Comparison of ENCODE assay signal across 19 cellular contexts in the genomic region with DNA sequence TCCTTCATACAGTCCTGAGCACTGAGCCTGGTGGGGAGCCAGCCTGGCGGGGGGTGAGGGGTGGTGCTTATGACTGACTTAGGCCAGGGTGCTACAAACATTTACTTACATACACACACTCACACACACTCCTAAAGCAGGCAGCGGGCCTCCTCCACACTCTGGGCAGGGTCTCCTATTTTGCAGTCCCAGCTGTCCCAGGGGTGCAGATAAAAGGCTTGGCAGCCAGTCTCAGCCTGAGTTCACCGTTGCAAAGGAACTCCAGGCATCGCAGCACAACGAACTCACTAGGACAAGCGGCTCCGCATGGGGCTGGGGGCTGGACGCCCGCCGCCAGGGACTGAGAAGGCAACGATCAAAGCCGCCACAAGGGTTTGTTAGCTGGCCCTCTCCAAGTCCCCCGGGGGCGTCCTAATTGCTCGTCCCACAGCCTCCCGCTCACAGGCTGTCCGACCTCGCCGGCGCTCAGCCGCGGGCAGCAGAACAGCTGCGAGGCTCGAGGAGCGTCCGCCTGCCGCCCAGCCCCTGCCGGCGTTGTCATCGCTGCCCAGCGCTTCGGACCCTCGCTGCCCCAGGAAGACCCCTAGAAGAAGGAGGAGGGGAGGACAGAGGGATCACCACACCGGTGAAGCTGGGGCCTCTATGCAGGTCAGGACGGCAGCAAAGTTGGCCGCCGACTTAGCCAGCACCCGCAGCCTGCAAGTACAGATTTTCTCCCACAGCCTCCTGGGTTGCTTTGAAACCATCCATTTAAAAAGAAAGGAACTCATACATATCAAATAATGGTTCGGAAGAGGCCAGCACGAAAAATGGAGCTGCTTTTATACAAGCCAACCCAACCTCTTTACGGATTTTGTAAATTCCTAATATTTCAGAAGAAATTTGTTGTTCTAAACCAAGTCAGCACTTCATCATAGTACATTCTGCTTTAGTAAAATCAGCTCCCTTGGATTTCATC. TPM values are rescaled to one million over a fixed set of nuclear protein-coding genes. Genes with fewer than 3 reads are reported as not detected.
DNase-seq lines count a peak whose midpoint lies in the region; ATAC-seq and TF ChIP-seq lines count a peak whose summit lies in the region.
"Had no signal": no experiment of that assay in that cellular context is flagged by ENCODE, and none has a peak within 500 bp of the region (broad histone marks: within the 10 kb centered on the region; RNA-seq: fewer than 3 reads in every experiment).

No MANE protein-coding gene starts in this region.

- H3K4me1 ChIP-seq in GM23338 (ENCODE audit: insufficient read depth) (peaks cover 84% of the 10 kb centered on the region), iPS-20b (ENCODE audit: insufficient read depth, low read length) (peaks cover 10% of the 10 kb centered on the region)
- H3K4me1 ChIP-seq: BE2C, foreskin keratinocyte, prostate gland had no signal

- H3K79me2 ChIP-seq in GM23338 (replicated peaks; ENCODE audit: insufficient read depth), result no peaks in the 10 kb centered on the region

- peaks cover 54% of the 10 kb centered on the region for H3K4me1 Mint-ChIP-seq in GM23338

- H3K36me3 ChIP-seq in GM23338 (ENCODE audit: insufficient read depth), result no peaks in the 10 kb centered on the region
- no peaks in the 10 kb centered on the region for H3K36me3 ChIP-seq in WERI-Rb-1
- H3K36me3 ChIP-seq in iPS-20b (ENCODE audit: insufficient read depth, low read depth, low read length), result no peaks in the 10 kb centered on the region
- H3K36me3 ChIP-seq: BE2C, prostate gland had no signal

- no peaks in the 10 kb centered on the region; the same call in 1 of the 3 replicates for H3K9me3 Mint-ChIP-seq in GM23338
- H3K9me3 Mint-ChIP-seq: activated naive CD8-positive, alpha-beta T cell treated with anti-CD3 and anti-CD28 coated beads for 36 hours; activated T-cell treated with anti-CD3 and anti-CD28 coated beads, Interleukin-2, amount 50 U/mL, for 24 hours had no signal

- H3K9me3 ChIP-seq in WERI-Rb-1 (ENCODE audit: severe bottlenecking) (no peaks in the 10 kb centered on the region), iPS-20b (ENCODE audit: insufficient read depth, low read depth, low read length) (peaks cover 4% of the 10 kb centered on the region; the same call in 1 of the 2 replicates)
- H3K9me3 ChIP-seq: BE2C, prostate gland had no signal

- peak; percentile 12 for ATAC-seq in GM23338
- no peak for ATAC-seq in HG03565 (IDR thresholded peaks at IDR 0.05; ENCODE audit: unreplicated experiment)
- ATAC-seq: foreskin keratinocyte had no signal

- H3K27ac Mint-ChIP-seq in GM23338, result no peak overlapping the region
- H3K27ac Mint-ChIP-seq: activated naive CD8-positive, alpha-beta T cell treated with anti-CD3 and anti-CD28 coated beads for 36 hours; activated T-cell treated with anti-CD3 and anti-CD28 coated beads, Interleukin-2, amount 50 U/mL, for 24 hours had no signal

- peak overlapping the region; percentile 39 for H3K4me3 Mint-ChIP-seq in GM23338
- H3K4me3 Mint-ChIP-seq: activated naive CD8-positive, alpha-beta T cell treated with anti-CD3 and anti-CD28 coated beads for 36 hours; activated T-cell treated with anti-CD3 and anti-CD28 coated beads, Interleukin-2, amount 50 U/mL, for 24 hours had no signal

- intact Hi-C loops in dorsolateral prefrontal cortex (cut with DNase I), result no loop called here

- peaks cover 40% of the 10 kb centered on the region for H3F3A ChIP-seq in GM23338 (replicated peaks; ENCODE audit: low read depth)

- no peak overlapping the region for H3K9ac ChIP-seq in iPS-20b (ENCODE audit: low read depth, low read length)

- no peak overlapping the region for H3K27ac ChIP-seq in GM23338 (ENCODE audit: low read depth)
- no peak overlapping the region for H3K27ac ChIP-seq in WERI-Rb-1
- no peak overlapping the region for H3K27ac ChIP-seq in iPS-20b (ENCODE audit: low read length)
- H3K27ac ChIP-seq in dorsolateral prefrontal cortex, result peak overlapping the region in 1 of 59 donors; percentile 83
- H3K27ac ChIP-seq: foreskin keratinocyte, prostate gland had no signal

- peaks cover 30% of the 10 kb centered on the region for H4K20me1 ChIP-seq in GM23338 (replicated peaks; ENCODE audit: insufficient read depth)

- DNase-seq in DMS79 (lab: John Stamatoyannopoulos, UW) (peak; percentile 6), GM23338 (ENCODE audit: low spot score) (peak; percentile 84), WERI-Rb-1 (no peak), OCI-M1 (lab: John Stamatoyannopoulos, UW) (no peak), AG20443 (ENCODE audit: low spot score) (no peak), dorsolateral prefrontal cortex (no peak)
- DNase-seq: activated CD4-positive, alpha-beta T cell treated with anti-CD3 and anti-CD28 coated beads, Interleukin-2, amount 50 U/mL, for 1 hour; activated naive CD8-positive, alpha-beta T cell treated with anti-CD3 and anti-CD28 coated beads for 36 hours; activated T-cell treated with anti-CD3 and anti-CD28 coated beads, Interleukin-2, amount 50 U/mL, for 24 hours; BE2C; foreskin keratinocyte; GOT3; NCI-H345 had no signal

- no peak overlapping the region for H2AFZ ChIP-seq in GM23338

- H3K27me3 Mint-ChIP-seq in GM23338 (ENCODE audit: insufficient read depth, low read depth, poor library complexity), result peaks cover 100% of the 10 kb centered on the region

- H3K4me2 ChIP-seq in GM23338, result peak overlapping the region; percentile 80

- H3K9me2 ChIP-seq in GM23338 (ENCODE audit: insufficient read depth), result no peaks in the 10 kb centered on the region

- no peaks in the 10 kb centered on the region for H3K36me3 Mint-ChIP-seq in GM23338 (ENCODE audit: low read depth)
- H3K36me3 Mint-ChIP-seq: activated naive CD8-positive, alpha-beta T cell treated with anti-CD3 and anti-CD28 coated beads for 36 hours had no signal

- H3K27me3 ChIP-seq in GM23338 (ENCODE audit: insufficient read depth) (peaks cover 100% of the 10 kb centered on the region), WERI-Rb-1 (ENCODE audit: insufficient read depth, low read depth, severe bottlenecking) (peaks cover 52% of the 10 kb centered on the region), iPS-20b (ENCODE audit: insufficient read depth, low read length) (peaks cover 100% of the 10 kb centered on the region), dorsolateral prefrontal cortex (peaks cover 47 to 100% (median 97%) of the 10 kb centered on the region in 45 donors)

- TF ChIP-seq CTCF in GM23338 (conservative IDR thresholded peaks at IDR 0.05; ENCODE audit: low read depth in 2 of 2) (no peak), WERI-Rb-1 (IDR thresholded peaks at IDR 0.05; ENCODE audit: low read depth, low read length) (no peak), dorsolateral prefrontal cortex (IDR thresholded peaks at IDR 0.05 in 54 of 56, conservative IDR thresholded peaks at IDR 0.05 in 2 of 56; ENCODE audit: low read depth in 1 of 56, partially characterized antibody in 56 of 56) (no peak)

- H3K4me3 ChIP-seq in GM23338, result peak overlapping the region; percentile 49
- H3K4me3 ChIP-seq in WERI-Rb-1 (ENCODE audit: low read depth, low read length), result peak overlapping the region; percentile 41
- H3K4me3 ChIP-seq in iPS-20b (ENCODE audit: low read length), result peak overlapping the region; percentile 32; the same call in 1 of the 2 replicates
- peak overlapping the region in 1 of 59 donors; percentile 11 for H3K4me3 ChIP-seq in dorsolateral prefrontal cortex
- H3K4me3 ChIP-seq: prostate gland had no signal

TF ChIP-seq in GM23338, 12 proteins besides CTCF, POLR2A, EP300 and RAD21 (continues in another document):
- no peak for TF ChIP-seq ZNF331 (CRISPR knock-in tag; IDR thresholded peaks at IDR 0.05; ENCODE audit: low read depth)
- TF ChIP-seq, protein P1, sequence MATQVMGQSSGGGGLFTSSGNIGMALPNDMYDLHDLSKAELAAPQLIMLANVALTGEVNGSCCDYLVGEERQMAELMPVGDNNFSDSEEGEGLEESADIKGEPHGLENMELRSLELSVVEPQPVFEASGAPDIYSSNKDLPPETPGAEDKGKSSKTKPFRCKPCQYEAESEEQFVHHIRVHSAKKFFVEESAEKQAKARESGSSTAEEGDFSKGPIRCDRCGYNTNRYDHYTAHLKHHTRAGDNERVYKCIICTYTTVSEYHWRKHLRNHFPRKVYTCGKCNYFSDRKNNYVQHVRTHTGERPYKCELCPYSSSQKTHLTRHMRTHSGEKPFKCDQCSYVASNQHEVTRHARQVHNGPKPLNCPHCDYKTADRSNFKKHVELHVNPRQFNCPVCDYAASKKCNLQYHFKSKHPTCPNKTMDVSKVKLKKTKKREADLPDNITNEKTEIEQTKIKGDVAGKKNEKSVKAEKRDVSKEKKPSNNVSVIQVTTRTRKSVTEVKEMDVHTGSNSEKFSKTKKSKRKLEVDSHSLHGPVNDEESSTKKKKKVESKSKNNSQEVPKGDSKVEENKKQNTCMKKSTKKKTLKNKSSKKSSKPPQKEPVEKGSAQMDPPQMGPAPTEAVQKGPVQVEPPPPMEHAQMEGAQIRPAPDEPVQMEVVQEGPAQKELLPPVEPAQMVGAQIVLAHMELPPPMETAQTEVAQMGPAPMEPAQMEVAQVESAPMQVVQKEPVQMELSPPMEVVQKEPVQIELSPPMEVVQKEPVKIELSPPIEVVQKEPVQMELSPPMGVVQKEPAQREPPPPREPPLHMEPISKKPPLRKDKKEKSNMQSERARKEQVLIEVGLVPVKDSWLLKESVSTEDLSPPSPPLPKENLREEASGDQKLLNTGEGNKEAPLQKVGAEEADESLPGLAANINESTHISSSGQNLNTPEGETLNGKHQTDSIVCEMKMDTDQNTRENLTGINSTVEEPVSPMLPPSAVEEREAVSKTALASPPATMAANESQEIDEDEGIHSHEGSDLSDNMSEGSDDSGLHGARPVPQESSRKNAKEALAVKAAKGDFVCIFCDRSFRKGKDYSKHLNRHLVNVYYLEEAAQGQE (IDR thresholded peaks at IDR 0.05; ENCODE audit: unreplicated experiment), result no peak
- no peak for TF ChIP-seq STAT1 (IDR thresholded peaks at IDR 0.05; ENCODE audit: unreplicated experiment)
- no peak for TF ChIP-seq CREB1 (CRISPR knock-in tag; IDR thresholded peaks at IDR 0.05; ENCODE audit: low read depth)
- no peak for TF ChIP-seq NANOG (IDR thresholded peaks at IDR 0.05; ENCODE audit: borderline replicate concordance)
- no peak for TF ChIP-seq JUNB (IDR thresholded peaks at IDR 0.05; ENCODE audit: unreplicated experiment)
- no peak for TF ChIP-seq ZNF114 (CRISPR knock-in tag; IDR thresholded peaks at IDR 0.05)
- TF ChIP-seq POLR2AphosphoS5 (IDR thresholded peaks at IDR 0.05; ENCODE audit: low read depth), result no peak
- peak; percentile 72 for TF ChIP-seq EZH2 (IDR thresholded peaks at IDR 0.05; ENCODE audit: low read depth, unreplicated experiment)
- peak; percentile 92 for TF ChIP-seq EZH2phosphoT487 (IDR thresholded peaks at IDR 0.05; ENCODE audit: unreplicated experiment)

RNA-seq across cellular contexts. Expression of gene BARHL2, which starts 6.2 kb away (rescaled TPM):
- not detected in 2 replicates for total RNA-seq in GM23338 (2014; rRNA removed; shearing (Covaris generic))
- polyA plus RNA-seq in GM23338 (2016; fragmentation: Nextera tagmentation; extraction: Ambion mirVana), result not detected in 2 replicates
- under 1 TPM in 5 of 120 experiments, not detected in 115; 0.24 to 0.32 (median 0.28) TPM for total RNA-seq in dorsolateral prefrontal cortex
- total RNA-seq: activated naive CD8-positive, alpha-beta T cell treated with anti-CD3 and anti-CD28 coated beads for 36 hours; foreskin keratinocyte; lower leg skin; myocyte; subcutaneous adipose tissue had no signal
- polyA plus RNA-seq: foreskin keratinocyte had no signal

Comparison
In these comparisons a context has a peak if more than half of its experiments do, and no peak if none do; other contexts are left out.
1. DNase-seq: peak in DMS79 (single experiment) and GM23338 (single experiment); none in WERI-Rb-1 (single experiment), OCI-M1 (single experiment), AG20443 (single experiment) and dorsolateral prefrontal cortex (0 of 10).